8 cellular contexts compared by ENCODE assay signal in genomic region chr7:44044315-44045225, GRCh38. TPM values are rescaled to one million over a fixed set of nuclear protein-coding genes. Genes with fewer than 3 reads are reported as not detected.
A peak's percentile ranks its signal among the peaks of the same experiment; 100 is the strongest.
DNase-seq lines count a peak whose midpoint lies in the region; ATAC-seq and TF ChIP-seq lines count a peak whose summit lies in the region.

TSS of gene DBNL (plus strand) at chr7:44044702. CDS start at chr7:44044738, 36 bp downstream.

- DNase-seq in AG09309 (ENCODE audit: low read depth) (peak; percentile 20), NCI-H446 treated with DMSO at 0.1 percent for 48 hours (lab: John Stamatoyannopoulos, UW) (peak; percentile 72), choroid plexus epithelial cell (ENCODE audit: low read depth) (peak; percentile 83)
- DNase-seq in activated CD4-positive, alpha-beta T cell treated with anti-CD3 and anti-CD28 coated beads for 36 hours, result peak; percentile 95
- DNase-seq in stimulated activated CD4-positive, alpha-beta T cell treated with anti-CD3 and anti-CD28 coated beads, Interleukin-1b, Interleukin-23, amount 100 ng/mL, for 24 hours (ENCODE audit: low read depth in 4 of 4, low spot score in 1 of 4), result peak; percentile 76 to 89 (median 86)

- H3K27ac ChIP-seq in layer of hippocampus (ENCODE audit: low read depth, low read length), result peak within 1 kb of the TSS; percentile 86

- H3K27ac Mint-ChIP-seq in activated CD4-positive, alpha-beta T cell treated with anti-CD3 and anti-CD28 coated beads for 36 hours, result peak within 1 kb of the TSS; percentile 93

- CTCF ChIA-PET in activated CD4-positive, alpha-beta T cell treated with anti-CD3 and anti-CD28 coated beads for 36 hours (lab: Charles Lee), result interaction anchor here (0.6 to 0.8 kb wide), 2 partner anchors 51 to 483 kb away, joined by 3 read pairs; no protein-coding TSS in a partner anchor

- no peak for TF ChIP-seq CTCF in AG09309 (IDR thresholded peaks at IDR 0.05; ENCODE audit: control insufficient read depth, insufficient read depth, low read depth, low read length, missing control alignments)
- no peak for TF ChIP-seq CTCF in choroid plexus epithelial cell (conservative IDR thresholded peaks at IDR 0.05; ENCODE audit: low read depth, low read length)

- intact Hi-C loops in activated CD4-positive, alpha-beta T cell treated with anti-CD3 and anti-CD28 coated beads for 36 hours (cut with DNase I, micrococcal nuclease), result loop anchor here (1.0 to 10.0 kb wide), 8 partner anchors 25 to 1112 kb away; partner anchors contain the start of genes POLM (in 2 of the 2), MRPL32 (in 1 of the 2), NUDCD3 (in 1 of the 2) and POLD2 (in 1 of the 2)

- no peaks in the 10 kb centered on the region for H3K27me3 ChIP-seq in layer of hippocampus (ENCODE audit: control insufficient read depth, insufficient read depth, low read length)

- peaks cover 35% of the 10 kb centered on the region for H3K36me3 Mint-ChIP-seq in activated CD4-positive, alpha-beta T cell treated with anti-CD3 and anti-CD28 coated beads for 36 hours (ENCODE audit: low read depth)

- H3K4me3 ChIP-seq in AG09309 (ENCODE audit: control insufficient read depth, low read depth, low read length), result peak within 1 kb of the TSS; percentile 93
- peak within 1 kb of the TSS; percentile 95 for H3K4me3 ChIP-seq in choroid plexus epithelial cell (ENCODE audit: low read depth, low read length)

- POLR2A ChIA-PET in activated CD4-positive, alpha-beta T cell treated with anti-CD3 and anti-CD28 coated beads for 36 hours (lab: Charles Lee), result interaction anchor here (0.6 kb wide), 2 partner anchors 157 to 445 kb away, joined by 3 to 4 read pairs; partner anchors contain the start of gene NUDCD3

- H3K4me1 Mint-ChIP-seq in activated CD4-positive, alpha-beta T cell treated with anti-CD3 and anti-CD28 coated beads for 36 hours, result peaks cover 52% of the 10 kb centered on the region

- H3K9me3 Mint-ChIP-seq in activated CD4-positive, alpha-beta T cell treated with anti-CD3 and anti-CD28 coated beads for 36 hours (ENCODE audit: low read depth), result no peaks in the 10 kb centered on the region

- no peaks in the 10 kb centered on the region for H3K27me3 Mint-ChIP-seq in activated CD4-positive, alpha-beta T cell treated with anti-CD3 and anti-CD28 coated beads for 36 hours

- ATAC-seq in GM18909 (IDR thresholded peaks at IDR 0.05; ENCODE audit: poor library complexity, unreplicated experiment), result peak; percentile 71
- peak; percentile 64 for ATAC-seq in HG03159 (IDR thresholded peaks at IDR 0.05; ENCODE audit: unreplicated experiment)
- ATAC-seq in activated CD4-positive, alpha-beta T cell treated with anti-CD3 and anti-CD28 coated beads for 36 hours, result peak; percentile 72

- H3K4me3 Mint-ChIP-seq in activated CD4-positive, alpha-beta T cell treated with anti-CD3 and anti-CD28 coated beads for 36 hours, result peak within 1 kb of the TSS; percentile 88

RNA-seq across cellular contexts. Expression of gene DBNL, which starts in this region (rescaled TPM):
- total RNA-seq in activated CD4-positive, alpha-beta T cell treated with anti-CD3 and anti-CD28 coated beads for 36 hours, result 100 to 1,000 TPM; 106 to 117 TPM

Comparison
In these comparisons a context has a peak if more than half of its experiments do, and no peak if none do; other contexts are left out.
1. Peak in every context shown above with its lines: DNase-seq, ATAC-seq, H3K4me3 ChIP-seq and H3K27ac ChIP-seq.
2. DNase-seq: peak in every context shown above with its lines; median percentile 95 in activated CD4-positive, alpha-beta T cell treated with anti-CD3 and anti-CD28 coated beads for 36 hours; 86 in stimulated activated CD4-positive, alpha-beta T cell treated with anti-CD3 and anti-CD28 coated beads, Interleukin-1b, Interleukin-23, amount 100 ng/mL, for 24 hours; 83 in choroid plexus epithelial cell; 72 in NCI-H446 treated with DMSO at 0.1 percent for 48 hours; 20 in AG09309.